7 cellular contexts compared by ENCODE assay signal in genomic region chr6:31414148-31414770, GRCh38. TPM values are rescaled to one million over a fixed set of nuclear protein-coding genes. Genes with fewer than 3 reads are reported as not detected.
DNase-seq lines count a peak whose midpoint lies in the region; ATAC-seq, FAIRE-seq and TF ChIP-seq lines count a peak whose summit lies in the region.
"Not testable (repeated sequence)": the region's sequence is repeated elsewhere in the genome, so short reads cannot be mapped to it uniquely, and the experiment has no call there.

No MANE protein-coding gene starts in this region.

- H3K4me1 ChIP-seq in BLaER1: peaks cover 33% of the 10 kb centered on the region
- not testable (repeated sequence) for H3K4me1 ChIP-seq in kidney (ENCODE audit: control insufficient read depth in 1 of 2, insufficient read depth in 1 of 2, low read depth in 1 of 2, low read length in 2 of 2)

- not testable (repeated sequence) for H3K9me3 ChIP-seq in BLaER1; kidney (ENCODE audit: control insufficient read depth in 1 of 2, low read length in 2 of 2)

- H3K9ac ChIP-seq in BLaER1: peak overlapping the region; percentile 15; the same call in 1 of the 2 replicates
- not testable (repeated sequence) for H3K9ac ChIP-seq in kidney (ENCODE audit: low read length in 2 of 2)

- H3K27me3 ChIP-seq in BLaER1: not testable (repeated sequence)

- TF ChIP-seq CTCF in kidney (IDR thresholded peaks at IDR 0.05; ENCODE audit: borderline replicate concordance, extremely low read depth, insufficient read depth); nephron progenitor cell (IDR thresholded peaks at IDR 0.05): not testable (repeated sequence)

- intact Hi-C loops in kidney (cut with DNase I): not testable (repeated sequence)

- FAIRE-seq in kidney (lab: Jason Lieb, UNC): not testable (repeated sequence)

- not testable (repeated sequence) for H3K9me3 Mint-ChIP-seq in T-cell; activated T-cell treated with anti-CD3 and anti-CD28 coated beads, Interleukin-2, amount 50 U/mL, for 24 hours; activated naive CD8-positive, alpha-beta T cell treated with anti-CD3 and anti-CD28 coated beads, Interleukin-2, amount 10 ng/mL, durations not matched to agents 7 days and 5 days; nephron progenitor cell; stimulated activated naive B cell treated with anti-CD40 and anti-IgM and Interleukin-4, amounts not matched to agents 10 μg/mL and 1 μg/mL and 100 μg/mL, for 72 hours

- H3K27ac Mint-ChIP-seq in T-cell (peak overlapping the region; percentile 34 to 65), nephron progenitor cell (peak overlapping the region; percentile 16)
- H3K27ac Mint-ChIP-seq in activated T-cell treated with anti-CD3 and anti-CD28 coated beads, Interleukin-2, amount 50 U/mL, for 24 hours: peak overlapping the region; percentile 76
- not testable (repeated sequence) for H3K27ac Mint-ChIP-seq in activated naive CD8-positive, alpha-beta T cell treated with anti-CD3 and anti-CD28 coated beads, Interleukin-2, amount 10 ng/mL, durations not matched to agents 7 days and 5 days
- peak overlapping the region; percentile 10 for H3K27ac Mint-ChIP-seq in stimulated activated naive B cell treated with anti-CD40 and anti-IgM and Interleukin-4, amounts not matched to agents 10 μg/mL and 1 μg/mL and 100 μg/mL, for 72 hours

- H3K4me3 ChIP-seq in BLaER1; kidney (ENCODE audit: low read length in 2 of 2): not testable (repeated sequence)

- H3K27ac ChIP-seq in BLaER1: peak overlapping the region; percentile 35; the same call in 1 of the 2 replicates
- H3K27ac ChIP-seq in kidney (ENCODE audit: low read depth in 2 of 2, low read length in 2 of 2): not testable (repeated sequence)

- H3K4me1 Mint-ChIP-seq in T-cell (peaks cover 9 to 16% (median 13%) of the 10 kb centered on the region in 3 donors), nephron progenitor cell (peaks cover 36% of the 10 kb centered on the region)
- H3K4me1 Mint-ChIP-seq in activated T-cell treated with anti-CD3 and anti-CD28 coated beads, Interleukin-2, amount 50 U/mL, for 24 hours (ENCODE audit: low read depth): peaks cover 12% of the 10 kb centered on the region
- H3K4me1 Mint-ChIP-seq in activated naive CD8-positive, alpha-beta T cell treated with anti-CD3 and anti-CD28 coated beads, Interleukin-2, amount 10 ng/mL, durations not matched to agents 7 days and 5 days: peaks cover 12% of the 10 kb centered on the region
- peaks cover 14 to 19% of the 10 kb centered on the region in 2 donors for H3K4me1 Mint-ChIP-seq in stimulated activated naive B cell treated with anti-CD40 and anti-IgM and Interleukin-4, amounts not matched to agents 10 μg/mL and 1 μg/mL and 100 μg/mL, for 72 hours

- not testable (repeated sequence) for H3K27me3 Mint-ChIP-seq in T-cell; activated T-cell treated with anti-CD3 and anti-CD28 coated beads, Interleukin-2, amount 50 U/mL, for 24 hours; activated naive CD8-positive, alpha-beta T cell treated with anti-CD3 and anti-CD28 coated beads, Interleukin-2, amount 10 ng/mL, durations not matched to agents 7 days and 5 days; nephron progenitor cell (ENCODE audit: low read depth, poor library complexity); stimulated activated naive B cell treated with anti-CD40 and anti-IgM and Interleukin-4, amounts not matched to agents 10 μg/mL and 1 μg/mL and 100 μg/mL, for 72 hours

- POLR2A ChIA-PET in T-cell (lab: Charles Lee); activated naive CD8-positive, alpha-beta T cell treated with anti-CD3 and anti-CD28 coated beads, Interleukin-2, amount 10 ng/mL, durations not matched to agents 7 days and 5 days (lab: Charles Lee): not testable (repeated sequence)

- peaks cover 86% of the 10 kb centered on the region for H3K36me3 ChIP-seq in BLaER1
- peaks cover 35 to 40% of the 10 kb centered on the region in 2 donors for H3K36me3 ChIP-seq in kidney (ENCODE audit: control insufficient read depth in 1 of 2, insufficient read depth in 2 of 2, low read length in 2 of 2)

- CTCF ChIA-PET in T-cell (lab: Charles Lee): not testable (repeated sequence)

- not testable (repeated sequence) for H3K4me3 Mint-ChIP-seq in T-cell; activated T-cell treated with anti-CD3 and anti-CD28 coated beads, Interleukin-2, amount 50 U/mL, for 24 hours; activated naive CD8-positive, alpha-beta T cell treated with anti-CD3 and anti-CD28 coated beads, Interleukin-2, amount 10 ng/mL, durations not matched to agents 7 days and 5 days; nephron progenitor cell; stimulated activated naive B cell treated with anti-CD40 and anti-IgM and Interleukin-4, amounts not matched to agents 10 μg/mL and 1 μg/mL and 100 μg/mL, for 72 hours

- not testable (repeated sequence) for ATAC-seq in T-cell (replicated peaks in 1 of 4); stimulated activated naive B cell treated with anti-CD40 and anti-IgM and Interleukin-4, amounts not matched to agents 10 μg/mL and 1 μg/mL and 100 μg/mL, for 72 hours (replicated peaks)
- peak; percentile 47 for ATAC-seq in activated naive CD8-positive, alpha-beta T cell treated with anti-CD3 and anti-CD28 coated beads, Interleukin-2, amount 10 ng/mL, durations not matched to agents 7 days and 5 days (ENCODE audit: low read depth)

- H4K20me1 ChIP-seq in BLaER1: peaks cover 30% of the 10 kb centered on the region

- H3K4me2 ChIP-seq in BLaER1: peak overlapping the region; percentile 49

- DNase-seq in T-cell; activated T-cell treated with anti-CD3 and anti-CD28 coated beads, Interleukin-2, amount 50 U/mL, for 24 hours; activated naive CD8-positive, alpha-beta T cell treated with anti-CD3 and anti-CD28 coated beads, Interleukin-2, amount 10 ng/mL, durations not matched to agents 7 days and 5 days; nephron progenitor cell; stimulated activated naive B cell treated with anti-CD40 and anti-IgM and Interleukin-4, amounts not matched to agents 10 μg/mL and 1 μg/mL and 100 μg/mL, for 72 hours: not testable (repeated sequence)
- peak; percentile 48 for DNase-seq in kidney

- H3K36me3 Mint-ChIP-seq in T-cell (peaks cover 29% of the 10 kb centered on the region), nephron progenitor cell (ENCODE audit: low read depth) (peaks cover 32% of the 10 kb centered on the region)
- peaks cover 61% of the 10 kb centered on the region for H3K36me3 Mint-ChIP-seq in activated T-cell treated with anti-CD3 and anti-CD28 coated beads, Interleukin-2, amount 50 U/mL, for 24 hours (ENCODE audit: low read depth)
- H3K36me3 Mint-ChIP-seq in activated naive CD8-positive, alpha-beta T cell treated with anti-CD3 and anti-CD28 coated beads, Interleukin-2, amount 10 ng/mL, durations not matched to agents 7 days and 5 days: peaks cover 41% of the 10 kb centered on the region
- peaks cover 56 to 60% of the 10 kb centered on the region in 2 donors for H3K36me3 Mint-ChIP-seq in stimulated activated naive B cell treated with anti-CD40 and anti-IgM and Interleukin-4, amounts not matched to agents 10 μg/mL and 1 μg/mL and 100 μg/mL, for 72 hours

RNA-seq across cellular contexts. Expression of gene MICA, which starts 10.9 kb away (rescaled TPM):
- total RNA-seq in T-cell (10 to 100 TPM in 4 of 5 donors, 1 to 10 TPM in 1; 5.5 to 24.0 (median 14.9) TPM), kidney (27.5 TPM)
- 10 to 100 TPM; 24.1 to 25.8 TPM for total RNA-seq in activated naive CD8-positive, alpha-beta T cell treated with anti-CD3 and anti-CD28 coated beads, Interleukin-2, amount 10 ng/mL, durations not matched to agents 7 days and 5 days
- polyA plus RNA-seq in kidney (ENCODE audit: insufficient read depth, low read depth, low replicate concordance): 34.7 TPM

RNA-seq across cellular contexts. Expression of gene HLA-B, which starts 57.3 kb away (rescaled TPM):
- total RNA-seq in T-cell (1,000 to 10,000 TPM; 6,093 to 7,629 (median 6,896) TPM), kidney (1,532 TPM)
- 1,000 to 10,000 TPM; 5,415 to 5,542 TPM for total RNA-seq in activated naive CD8-positive, alpha-beta T cell treated with anti-CD3 and anti-CD28 coated beads, Interleukin-2, amount 10 ng/mL, durations not matched to agents 7 days and 5 days
- 1,348 TPM for polyA plus RNA-seq in kidney (ENCODE audit: insufficient read depth, low read depth, low replicate concordance)
